Comparison of ENCODE assay signal across 8 cellular contexts in the genomic region with DNA sequence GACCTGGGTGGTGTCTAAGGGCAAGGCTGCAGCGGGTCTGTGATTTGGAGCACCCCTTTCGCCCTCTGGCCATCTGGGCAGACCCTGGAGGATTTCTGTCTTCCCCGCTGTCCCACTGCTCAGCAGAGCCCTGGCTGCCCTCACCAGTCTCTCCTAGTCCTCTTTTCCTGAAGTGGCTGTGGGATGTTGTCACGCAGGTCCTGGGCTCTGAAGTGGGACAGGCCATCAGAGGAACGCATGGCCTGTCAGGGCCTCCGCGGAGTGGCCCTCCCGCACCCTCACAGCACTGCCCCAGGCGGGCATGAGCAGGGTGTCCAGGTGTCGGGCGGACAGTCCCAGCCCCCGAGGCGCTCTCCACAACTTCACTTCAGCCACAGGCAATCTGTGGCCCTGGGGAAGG. TPM values are rescaled to one million over a fixed set of nuclear protein-coding genes. Genes with fewer than 3 reads are reported as not detected.
DNase-seq lines count a peak whose midpoint lies in the region; ATAC-seq and TF ChIP-seq lines count a peak whose summit lies in the region.
"Had no signal": no experiment of that assay in that cellular context is flagged by ENCODE, and none has a peak within 500 bp of the region (broad histone marks: within the 10 kb centered on the region; RNA-seq: fewer than 3 reads in every experiment).

No MANE protein-coding gene starts in this region.

- BruUV-seq in PC-3 (replicated peaks; lab: Mats Ljungman, UMichigan): no TSS peak

- peak overlapping the region; percentile 81 for H3K4me2 ChIP-seq in GM23248 (ENCODE audit: unreplicated experiment)
- H3K4me2 ChIP-seq in PC-3 (ENCODE audit: low read length): peak overlapping the region; percentile 83

- H3K9me3 ChIP-seq in GM23248 (ENCODE audit: low read depth): no peaks in the 10 kb centered on the region
- no peaks in the 10 kb centered on the region for H3K9me3 ChIP-seq in PC-3 (ENCODE audit: low read length)
- H3K9me3 ChIP-seq in esophagus squamous epithelium: no peaks in the 10 kb centered on the region

- no peak overlapping the region for H3K27ac ChIP-seq in GM23248
- no peak overlapping the region for H3K27ac ChIP-seq in PC-3 (ENCODE audit: low read length)
- H3K27ac ChIP-seq in esophagus squamous epithelium: peak overlapping the region; percentile 94 to 98 (median 96)
- H3K27ac ChIP-seq in rectal smooth muscle tissue (ENCODE audit: low read depth, low read length): no peak overlapping the region

- H3K9me2 ChIP-seq in GM23248 (ENCODE audit: insufficient read depth) (no peaks in the 10 kb centered on the region; the same call in 1 of the 2 replicates), PC-3 (replicated peaks; ENCODE audit: low read length) (no peaks in the 10 kb centered on the region)

- POLR2A ChIA-PET in PC-3 (lab: Charles Lee; ENCODE audit: unreplicated experiment): no interaction called here

- peaks cover 27% of the 10 kb centered on the region for H3K79me2 ChIP-seq in GM23248 (ENCODE audit: insufficient read depth)
- H3K79me2 ChIP-seq in PC-3 (ENCODE audit: low read length): peaks cover 40% of the 10 kb centered on the region

- DNase-seq in GM23248 (no peak), PC-3 (no peak), esophagus squamous epithelium (lab: John Stamatoyannopoulos, UW) (no peak), DMS153 treated with DMSO at 0.1 percent for 48 hours (lab: John Stamatoyannopoulos, UW; ENCODE audit: unreplicated experiment) (no peak), KG1 (lab: John Stamatoyannopoulos, UW) (no peak), CD1c-positive myeloid dendritic cell (ENCODE audit: extremely low spot score) (no peak)
- DNase-seq: activated CD8-positive, alpha-beta memory T cell treated with anti-CD3 and anti-CD28 coated beads, Interleukin-2, amount 50 U/mL, for 4 hours had no signal

- no peak for ATAC-seq in PC-3

- H3K4me1 ChIP-seq in GM23248 (ENCODE audit: insufficient read depth) (peaks cover 22% of the 10 kb centered on the region), PC-3 (ENCODE audit: insufficient read depth, low read length) (peaks cover 54% of the 10 kb centered on the region), esophagus squamous epithelium (peaks cover 19 to 48% (median 32%) of the 10 kb centered on the region in 3 donors), rectal smooth muscle tissue (ENCODE audit: control insufficient read depth, insufficient read depth, low read length) (peaks cover 16% of the 10 kb centered on the region)

- H3K36me3 ChIP-seq in GM23248 (ENCODE audit: low read depth): peaks cover 7% of the 10 kb centered on the region; the same call in 1 of the 2 replicates
- H3K36me3 ChIP-seq in PC-3 (ENCODE audit: low read depth, low read length): 0 out of 2 replicates have a peak, but pooled peaks cover 5% of the 10 kb centered on the region
- H3K36me3 ChIP-seq in esophagus squamous epithelium: peaks cover 0 to 12% (median 0%) of the 10 kb centered on the region in 3 donors
- no peaks in the 10 kb centered on the region for H3K36me3 ChIP-seq in rectal smooth muscle tissue (ENCODE audit: control insufficient read depth, insufficient read depth, low read length)

- H3K9ac ChIP-seq in GM23248 (no peak overlapping the region), PC-3 (ENCODE audit: low read length) (no peak overlapping the region), rectal smooth muscle tissue (ENCODE audit: low read length) (no peak overlapping the region)

- H3F3A ChIP-seq in GM23248 (ENCODE audit: insufficient read depth) (no peaks in the 10 kb centered on the region), PC-3 (ENCODE audit: low read length, unreplicated experiment) (no peaks in the 10 kb centered on the region)

- TF ChIP-seq POLR2A in esophagus squamous epithelium (IDR thresholded peaks at IDR 0.05): no peak

- H4K20me1 ChIP-seq in GM23248 (ENCODE audit: insufficient read depth) (no peaks in the 10 kb centered on the region), PC-3 (ENCODE audit: low read length) (peaks cover 5% of the 10 kb centered on the region; the same call in 1 of the 2 replicates)

- 98 to 99% methylated on average over 13 of the region's 13 CpGs for WGBS in GM23248 (ENCODE audit: low coverage in 1 of 2, low lambda C conversion rate in 2 of 2, missing lambda C conversion rate in 2 of 2), 2 experiments
- 87 to 88% methylated on average over 3 to 4 of the region's 13 CpGs for WGBS in esophagus squamous epithelium, 2 donors

- H2AFZ ChIP-seq in GM23248: no peak overlapping the region
- 0 out of 2 replicates have a peak overlapping the region, but pooled peaks have one; percentile 75 for H2AFZ ChIP-seq in PC-3 (ENCODE audit: low read length)

- H3K27me3 ChIP-seq in GM23248 (replicated peaks; ENCODE audit: insufficient read depth) (no peaks in the 10 kb centered on the region), PC-3 (ENCODE audit: low read length) (no peaks in the 10 kb centered on the region), esophagus squamous epithelium (no peaks in the 10 kb centered on the region), rectal smooth muscle tissue (ENCODE audit: control insufficient read depth, insufficient read depth, low read length) (no peaks in the 10 kb centered on the region)

- in situ Hi-C loops in GM23248 (cut with MboI): no loop called here

- H3K4me3 ChIP-seq in GM23248 (no peak overlapping the region; the same call in 1 of the 2 replicates), PC-3 (ENCODE audit: low read length) (peak overlapping the region; percentile 70), esophagus squamous epithelium (peak overlapping the region in 3 of 4 donors; percentile 70 to 84 (median 79)), rectal smooth muscle tissue (ENCODE audit: low read length) (peak overlapping the region; percentile 75)

- CTCF ChIA-PET in PC-3 (lab: Charles Lee): no interaction called here

- intact Hi-C loops in PC-3 (cut with micrococcal nuclease): no loop called here
- intact Hi-C loops in esophagus squamous epithelium (cut with DNase I): no loop called here

- TF ChIP-seq CTCF in PC-3 (conservative IDR thresholded peaks at IDR 0.05; ENCODE audit: low read depth, low read length) (no peak), esophagus squamous epithelium (IDR thresholded peaks at IDR 0.05) (no peak)

RNA-seq across cellular contexts. Expression of gene TMEM185B, which starts 1.1 kb away (rescaled TPM):
- 32.0 and 40.6 TPM in 2 replicates for total RNA-seq in GM23248 (2014; rRNA removed; shearing (Covaris generic))
- polyA plus RNA-seq in GM23248 (2016; fragmentation: Nextera tagmentation; extraction: Ambion mirVana): 32.3 and 33.7 TPM in 2 replicates
- 67.5 and 83.6 TPM in 2 replicates for total RNA-seq in PC-3 (2014; rRNA removed)
- total RNA-seq in esophagus squamous epithelium: 10 to 100 TPM; 20.9 to 24.8 (median 23.3) TPM

RNA-seq across cellular contexts. Expression of gene RALB, which starts 28.4 kb away (rescaled TPM):
- 65.7 and 78.5 TPM in 2 replicates for total RNA-seq in GM23248 (2014; rRNA removed; shearing (Covaris generic))
- 105 and 109 TPM in 2 replicates for polyA plus RNA-seq in GM23248 (2016; fragmentation: Nextera tagmentation; extraction: Ambion mirVana)
- total RNA-seq in PC-3 (2014; rRNA removed) (49.1 and 57.9 TPM in 2 replicates), esophagus squamous epithelium (10 to 100 TPM; 50.2 to 99.2 (median 64.8) TPM)

Comparison
In these comparisons a context has a peak if more than half of its experiments do, and no peak if none do; other contexts are left out.
1. H3K27ac ChIP-seq: peak in esophagus squamous epithelium (4 of 4); none in GM23248 (single experiment), PC-3 (single experiment) and rectal smooth muscle tissue (single experiment).